Comparison of ENCODE assay signal across 15 cellular contexts in the genomic region with DNA sequence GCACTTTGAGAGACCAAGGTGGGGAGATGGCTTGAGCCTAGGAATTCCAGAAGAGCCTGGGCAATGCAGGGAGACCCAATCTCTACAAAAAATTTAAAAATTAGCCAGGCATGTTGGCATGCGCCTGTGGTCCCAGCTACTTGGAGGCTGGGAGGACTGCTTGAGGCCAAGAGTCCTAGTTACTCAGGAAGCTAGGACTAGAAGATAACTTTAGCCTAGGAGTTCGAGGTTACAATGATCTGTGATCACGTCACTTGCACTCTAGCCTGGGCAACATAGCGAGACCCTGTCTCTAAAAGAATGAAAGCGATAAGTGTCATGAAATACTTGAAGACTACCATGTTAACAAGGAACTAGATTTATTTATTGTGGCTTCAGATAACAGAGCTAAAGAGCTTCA. TPM values are rescaled to one million over a fixed set of nuclear protein-coding genes. Genes with fewer than 3 reads are reported as not detected.
DNase-seq lines count a peak whose midpoint lies in the region; ATAC-seq and TF ChIP-seq lines count a peak whose summit lies in the region.
"Had no signal": no experiment of that assay in that cellular context is flagged by ENCODE, and none has a peak within 500 bp of the region (broad histone marks: within the 10 kb centered on the region; RNA-seq: fewer than 3 reads in every experiment).

No MANE protein-coding gene starts in this region.

- no peak overlapping the region for H2AK5ac ChIP-seq in mesenchymal stem cell (ENCODE audit: low read length, severe bottlenecking)

- H3K27me3 ChIP-seq in GM23248 (replicated peaks; ENCODE audit: insufficient read depth) (no peaks in the 10 kb centered on the region), adipocyte (replicated peaks; ENCODE audit: control insufficient read depth, insufficient read depth, low read length) (no peaks in the 10 kb centered on the region), mesenchymal stem cell (ENCODE audit: control insufficient read depth in 1 of 2, insufficient read depth in 1 of 2, low read length in 2 of 2) (no peaks in the 10 kb centered on the region), thoracic aorta (replicated peaks; ENCODE audit: insufficient read depth) (no peaks in the 10 kb centered on the region)

- no peak overlapping the region for H3K4ac ChIP-seq in mesenchymal stem cell (ENCODE audit: low read depth in 1 of 2, low read length in 2 of 2)

- H3K27ac ChIP-seq in GM23248 (peak overlapping the region; percentile 67), mesenchymal stem cell (ENCODE audit: low read length, poor library complexity, severe bottlenecking) (no peak overlapping the region), thoracic aorta (peak overlapping the region; percentile 13 to 91)

- no peak overlapping the region for H3K4me3 Mint-ChIP-seq in stimulated activated effector memory CD8-positive, alpha-beta T cell treated with anti-CD3 and anti-CD28 coated beads, Interleukin-12 subunit alpha, Interleukin-12 subunit beta, amount 100 ng/mL, for 72 hours
- H3K4me3 Mint-ChIP-seq: activated CD8-positive, alpha-beta T cell treated with anti-CD3 and anti-CD28 coated beads for 36 hours had no signal

- H3K4me1 ChIP-seq in GM23248 (ENCODE audit: insufficient read depth): peaks cover 31% of the 10 kb centered on the region
- peaks cover 42% of the 10 kb centered on the region for H3K4me1 ChIP-seq in adipocyte (ENCODE audit: control insufficient read depth, insufficient read depth, low read length)
- H3K4me1 ChIP-seq in mesenchymal stem cell (ENCODE audit: control insufficient read depth, insufficient read depth, low read depth, low read length): peaks cover 4% of the 10 kb centered on the region
- peaks cover 36 to 55% of the 10 kb centered on the region in 2 donors for H3K4me1 ChIP-seq in thoracic aorta (ENCODE audit: control insufficient read depth in 1 of 2, low read depth in 2 of 2)

- peaks cover 2% of the 10 kb centered on the region for H3K79me1 ChIP-seq in mesenchymal stem cell (replicated peaks; ENCODE audit: low read length, poor library complexity, severe bottlenecking)

- H3K4me3 ChIP-seq in GM23248: peak overlapping the region; percentile 94
- peak overlapping the region; percentile 99 for H3K4me3 ChIP-seq in adipocyte (ENCODE audit: low read length)
- peak overlapping the region in 1 of 2 experiments; percentile 91 for H3K4me3 ChIP-seq in mesenchymal stem cell (ENCODE audit: insufficient read depth in 1 of 2, low read depth in 1 of 2, low read length in 2 of 2)
- no peak overlapping the region for H3K4me3 ChIP-seq in thoracic aorta

- H2AFZ ChIP-seq in GM23248 (no peak overlapping the region), mesenchymal stem cell (ENCODE audit: low read depth, low read length) (no peak overlapping the region)
- H2AFZ ChIP-seq: parathyroid adenoma had no signal

- DNase-seq in GM23248 (no peak), adipocyte (ENCODE audit: low read depth) (no peak), mesenchymal stem cell (no peak), thoracic aorta (ENCODE audit: low spot score) (no peak), T-helper 1 cell (no peak)
- DNase-seq in stimulated activated effector memory CD8-positive, alpha-beta T cell treated with anti-CD3 and anti-CD28 coated beads, Interleukin-12 subunit alpha, Interleukin-12 subunit beta, amount 100 ng/mL, for 72 hours (ENCODE audit: low spot score in 2 of 2): no peak
- DNase-seq: activated CD8-positive, alpha-beta T cell treated with anti-CD3 and anti-CD28 coated beads for 36 hours; DMS79 treated with DMSO at 0.1 percent for 48 hours; glutamatergic neuron; NCI-H1436 treated with DMSO at 0.1 percent for 48 hours; SK-N-SH; stimulated activated CD4-positive, alpha-beta T cell treated with anti-CD3 and anti-CD28 coated beads, Interleukin-12 subunit alpha, Interleukin-12 subunit beta, amount 100 ng/mL, for 4 hours; stimulated activated naive CD8-positive, alpha-beta T cell treated with anti-CD3 and anti-CD28 coated beads, Interleukin-15, Interleukin-2, amounts not matched to agents 100 U/mL and 50 U/mL, for 24 hours had no signal

- H3F3A ChIP-seq in GM23248 (ENCODE audit: insufficient read depth): peaks cover 31% of the 10 kb centered on the region

- no peak overlapping the region for H3K18ac ChIP-seq in mesenchymal stem cell (ENCODE audit: low read depth in 1 of 2, low read length in 2 of 2)

- no peaks in the 10 kb centered on the region for H4K20me1 ChIP-seq in GM23248 (ENCODE audit: insufficient read depth)

- H3K9ac ChIP-seq in GM23248 (peak overlapping the region; percentile 91; the same call in 1 of the 2 replicates), adipocyte (ENCODE audit: low read length) (peak overlapping the region; percentile 99), mesenchymal stem cell (ENCODE audit: low read length) (peak overlapping the region; percentile 98)
- H3K9ac ChIP-seq: parathyroid adenoma, SK-N-SH had no signal

- H3K14ac ChIP-seq in mesenchymal stem cell (ENCODE audit: low read length in 2 of 2): no peak overlapping the region

- no peaks in the 10 kb centered on the region for H3K9me2 ChIP-seq in GM23248 (ENCODE audit: insufficient read depth)
- H3K9me2 ChIP-seq: SK-N-SH had no signal

- no peak overlapping the region for H4K8ac ChIP-seq in mesenchymal stem cell (ENCODE audit: low read length)

- H3K36me3 ChIP-seq in GM23248 (ENCODE audit: low read depth) (peaks cover 5% of the 10 kb centered on the region; the same call in 1 of the 2 replicates), adipocyte (ENCODE audit: control insufficient read depth, insufficient read depth, low read length, severe bottlenecking) (no peaks in the 10 kb centered on the region), mesenchymal stem cell (ENCODE audit: control insufficient read depth in 1 of 2, insufficient read depth in 2 of 2, low read depth in 1 of 2, low read length in 2 of 2) (peaks cover 0 to 6% of the 10 kb centered on the region in 2 experiments), thoracic aorta (no peaks in the 10 kb centered on the region)

- H3K23ac ChIP-seq in mesenchymal stem cell (ENCODE audit: low read length in 2 of 2): no peak overlapping the region

- no peak overlapping the region for H2BK120ac ChIP-seq in mesenchymal stem cell (ENCODE audit: low read depth, low read length)

- H3K9me3 ChIP-seq in GM23248 (ENCODE audit: low read depth) (no peaks in the 10 kb centered on the region), adipocyte (ENCODE audit: control insufficient read depth, low read length) (no peaks in the 10 kb centered on the region), mesenchymal stem cell (ENCODE audit: control insufficient read depth, low read length) (no peaks in the 10 kb centered on the region), thoracic aorta (no peaks in the 10 kb centered on the region)
- H3K9me3 ChIP-seq: SK-N-SH had no signal

- WGBS in GM23248 (ENCODE audit: low coverage in 1 of 2, low lambda C conversion rate in 2 of 2, missing lambda C conversion rate in 2 of 2), 2 experiments: 98 to 99% methylated on average over 5 of the region's 5 CpGs
- whole genome bisulfite sequencing in mesenchymal stem cell: over 99% methylated on average over 5 of the region's 5 CpGs

- peak overlapping the region; percentile 100 for H3K4me2 ChIP-seq in GM23248 (ENCODE audit: unreplicated experiment)
- H3K4me2 ChIP-seq in mesenchymal stem cell (ENCODE audit: low read length, poor library complexity, severe bottlenecking): no peak overlapping the region

- in situ Hi-C loops in GM23248 (cut with MboI): no loop called here

- H2BK12ac ChIP-seq in mesenchymal stem cell (ENCODE audit: low read length in 2 of 2): no peak overlapping the region

- no peak overlapping the region for H2BK15ac ChIP-seq in mesenchymal stem cell (ENCODE audit: low read depth, poor library complexity, severe bottlenecking)

- no peak overlapping the region for H4K91ac ChIP-seq in mesenchymal stem cell (ENCODE audit: low read length)

- H3K9me3 Mint-ChIP-seq in stimulated activated effector memory CD8-positive, alpha-beta T cell treated with anti-CD3 and anti-CD28 coated beads, Interleukin-12 subunit alpha, Interleukin-12 subunit beta, amount 100 ng/mL, for 72 hours: no peaks in the 10 kb centered on the region
- H3K9me3 Mint-ChIP-seq: activated CD8-positive, alpha-beta T cell treated with anti-CD3 and anti-CD28 coated beads for 36 hours had no signal

- peaks cover 80% of the 10 kb centered on the region for H3K79me2 ChIP-seq in GM23248 (ENCODE audit: insufficient read depth)

- no peak overlapping the region for H2BK5ac ChIP-seq in mesenchymal stem cell (ENCODE audit: low read depth, low read length, poor library complexity, severe bottlenecking)

- H3K36me3 Mint-ChIP-seq in stimulated activated effector memory CD8-positive, alpha-beta T cell treated with anti-CD3 and anti-CD28 coated beads, Interleukin-12 subunit alpha, Interleukin-12 subunit beta, amount 100 ng/mL, for 72 hours: peaks cover 39% of the 10 kb centered on the region

- ATAC-seq in thoracic aorta (ENCODE audit: insufficient number of reproducible peaks, low FRiP score, low read depth) (no peak), GM19035 (IDR thresholded peaks at IDR 0.05; ENCODE audit: unreplicated experiment) (no peak)
- ATAC-seq in stimulated activated effector memory CD8-positive, alpha-beta T cell treated with anti-CD3 and anti-CD28 coated beads, Interleukin-12 subunit alpha, Interleukin-12 subunit beta, amount 100 ng/mL, for 72 hours: no peak
- ATAC-seq: activated CD8-positive, alpha-beta T cell treated with anti-CD3 and anti-CD28 coated beads for 36 hours; stimulated activated naive CD8-positive, alpha-beta T cell treated with anti-CD3 and anti-CD28 coated beads, Interleukin-15, Interleukin-2, amounts not matched to agents 100 U/mL and 50 U/mL, for 24 hours had no signal

- no peak for TF ChIP-seq CTCF in thoracic aorta (IDR thresholded peaks at IDR 0.05)

- no peak overlapping the region for H3K27ac Mint-ChIP-seq in stimulated activated effector memory CD8-positive, alpha-beta T cell treated with anti-CD3 and anti-CD28 coated beads, Interleukin-12 subunit alpha, Interleukin-12 subunit beta, amount 100 ng/mL, for 72 hours

- H3K4me1 Mint-ChIP-seq in stimulated activated effector memory CD8-positive, alpha-beta T cell treated with anti-CD3 and anti-CD28 coated beads, Interleukin-12 subunit alpha, Interleukin-12 subunit beta, amount 100 ng/mL, for 72 hours: peaks cover 44% of the 10 kb centered on the region

RNA-seq across cellular contexts. Expression of a gene that starts 3.5 kb away (rescaled TPM):
- total RNA-seq in GM23248 (2014; rRNA removed; shearing (Covaris generic)): 10.5 and 12.8 TPM in 2 replicates
- 21.5 and 24.3 TPM in 2 replicates for polyA plus RNA-seq in GM23248 (2016; fragmentation: Nextera tagmentation; extraction: Ambion mirVana)
- 24.9 TPM for polyA plus RNA-seq in mesenchymal stem cell (2013, experiment 1 of 2)
- 24.6 TPM for polyA plus RNA-seq in mesenchymal stem cell (2013, experiment 2 of 2)
- 10 to 100 TPM; 24.4 to 82.1 TPM for total RNA-seq in thoracic aorta

RNA-seq across cellular contexts. Expression of a gene that starts 53.2 kb away (rescaled TPM):
- 191 and 257 TPM in 2 replicates for total RNA-seq in GM23248 (2014; rRNA removed; shearing (Covaris generic))
- 266 TPM in 2 replicates for polyA plus RNA-seq in GM23248 (2016; fragmentation: Nextera tagmentation; extraction: Ambion mirVana)
- polyA plus RNA-seq in mesenchymal stem cell (2013, experiment 1 of 2): 474 TPM
- 484 TPM for polyA plus RNA-seq in mesenchymal stem cell (2013, experiment 2 of 2)
- 100 to 1,000 TPM; 168 to 175 TPM for total RNA-seq in thoracic aorta
